20 cellular contexts compared by ENCODE assay signal in genomic region chr16:18783430-18784341, GRCh38. TPM values are rescaled to one million over a fixed set of nuclear protein-coding genes. Genes with fewer than 3 reads are reported as not detected.
A peak's percentile ranks its signal among the peaks of the same experiment; 100 is the strongest.
DNase-seq lines count a peak whose midpoint lies in the region; FAIRE-seq and TF ChIP-seq lines count a peak whose summit lies in the region.
"Had no signal": no experiment of that assay in that cellular context is flagged by ENCODE, and none has a peak within 500 bp of the region (broad histone marks: within the 10 kb centered on the region; RNA-seq: fewer than 3 reads in every experiment).

No MANE protein-coding gene starts in this region.

- peaks cover 53% of the 10 kb centered on the region for H3K4me1 Mint-ChIP-seq in activated naive CD4-positive, alpha-beta T cell treated with anti-CD3 and anti-CD28 coated beads, Interleukin-2, amount 10 ng/mL, durations not matched to agents 7 days and 5 days
- H3K4me1 Mint-ChIP-seq in stimulated activated naive CD8-positive, alpha-beta T cell treated with anti-CD3 and anti-CD28 coated beads, Interleukin-15, Interleukin-2, amounts not matched to agents 100 ng/mL and 50 ng/mL, for 24 hours (ENCODE audit: low read depth), result peaks cover 56% of the 10 kb centered on the region
- H3K4me1 Mint-ChIP-seq in MCF 10A (ENCODE audit: insufficient read depth, unreplicated experiment), result peaks cover 32% of the 10 kb centered on the region

- H3K36me3 ChIP-seq in OCI-LY7 (ENCODE audit: insufficient read depth, low read length), result peaks cover 70% of the 10 kb centered on the region
- H3K36me3 ChIP-seq in H1 (ENCODE audit: control insufficient read depth in 2 of 4, insufficient read depth in 4 of 4, low read length in 3 of 4), result peaks cover 31 to 64% (median 55%) of the 10 kb centered on the region in 4 experiments

- no peak overlapping the region for H3K56ac ChIP-seq in H1 (replicated peaks; ENCODE audit: insufficient read length, low read depth, low read length)

- no peak overlapping the region for H2BK20ac ChIP-seq in H1 (ENCODE audit: low read length)

- H3K4me1 ChIP-seq in OCI-LY7 (ENCODE audit: insufficient read depth, low read length, poor library complexity, severe bottlenecking) (peaks cover 35% of the 10 kb centered on the region), H1 (replicated peaks in 1 of 4; ENCODE audit: control insufficient read depth in 3 of 4, insufficient read depth in 4 of 4, low read length in 3 of 4) (peaks cover 0 to 5% (median 4%) of the 10 kb centered on the region in 4 experiments; a peak in 6 of 7 replicates)

- H3K9ac ChIP-seq in H1 (replicated peaks in 1 of 4; ENCODE audit: extremely low read depth in 1 of 4, low read depth in 3 of 4, low read length in 3 of 4), result no peak overlapping the region
- H3K9ac ChIP-seq: KMS-11 had no signal

- peaks cover 55% of the 10 kb centered on the region for H3K36me3 Mint-ChIP-seq in activated naive CD4-positive, alpha-beta T cell treated with anti-CD3 and anti-CD28 coated beads, Interleukin-2, amount 10 ng/mL, durations not matched to agents 7 days and 5 days
- peaks cover 59% of the 10 kb centered on the region for H3K36me3 Mint-ChIP-seq in stimulated activated naive CD8-positive, alpha-beta T cell treated with anti-CD3 and anti-CD28 coated beads, Interleukin-15, Interleukin-2, amounts not matched to agents 100 ng/mL and 50 ng/mL, for 24 hours (ENCODE audit: low read depth)
- peaks cover 78% of the 10 kb centered on the region for H3K36me3 Mint-ChIP-seq in MCF 10A (ENCODE audit: insufficient read depth, unreplicated experiment)

- H3K9me3 Mint-ChIP-seq in activated naive CD4-positive, alpha-beta T cell treated with anti-CD3 and anti-CD28 coated beads, Interleukin-2, amount 10 ng/mL, durations not matched to agents 7 days and 5 days, result no peaks in the 10 kb centered on the region
- no peaks in the 10 kb centered on the region for H3K9me3 Mint-ChIP-seq in stimulated activated naive CD8-positive, alpha-beta T cell treated with anti-CD3 and anti-CD28 coated beads, Interleukin-15, Interleukin-2, amounts not matched to agents 100 ng/mL and 50 ng/mL, for 24 hours
- H3K9me3 Mint-ChIP-seq in MCF 10A (ENCODE audit: unreplicated experiment), result no peaks in the 10 kb centered on the region
- H3K9me3 Mint-ChIP-seq: dendritic cell treated with granulocyte-macrophage colony-stimulating factor and Interleukin-4, amounts not matched to agents 40 ng/mL and 50 ng/mL, for 4 days had no signal

- no peak overlapping the region for H2BK12ac ChIP-seq in H1 (ENCODE audit: low read depth, low read length)

- H3K27ac ChIP-seq in OCI-LY7 (ENCODE audit: low read depth, low read length, poor library complexity, severe bottlenecking) (no peak overlapping the region), H1 (ENCODE audit: low read depth, low read length) (no peak overlapping the region)

- H3K4me3 ChIP-seq in OCI-LY7 (ENCODE audit: low read depth, low read length, poor library complexity, severe bottlenecking), result no peak overlapping the region
- H3K4me3 ChIP-seq in H1 (ENCODE audit: extremely low read depth in 1 of 4, insufficient read depth in 2 of 4, low read depth in 3 of 4, low read length in 4 of 4), result no peak overlapping the region
- H3K4me3 ChIP-seq: esophagus muscularis mucosa, lung had no signal

- no peaks in the 10 kb centered on the region for H3K9me2 ChIP-seq in OCI-LY7 (ENCODE audit: insufficient read depth, low read length)

- H3K4ac ChIP-seq in H1 (replicated peaks; ENCODE audit: insufficient read length, low read depth, low read length), result no peak overlapping the region

- H3K27me3 Mint-ChIP-seq in activated naive CD4-positive, alpha-beta T cell treated with anti-CD3 and anti-CD28 coated beads, Interleukin-2, amount 10 ng/mL, durations not matched to agents 7 days and 5 days, result no peaks in the 10 kb centered on the region
- no peaks in the 10 kb centered on the region for H3K27me3 Mint-ChIP-seq in stimulated activated naive CD8-positive, alpha-beta T cell treated with anti-CD3 and anti-CD28 coated beads, Interleukin-15, Interleukin-2, amounts not matched to agents 100 ng/mL and 50 ng/mL, for 24 hours
- no peaks in the 10 kb centered on the region for H3K27me3 Mint-ChIP-seq in MCF 10A (ENCODE audit: insufficient read depth, unreplicated experiment)
- H3K27me3 Mint-ChIP-seq: dendritic cell treated with granulocyte-macrophage colony-stimulating factor and Interleukin-4, amounts not matched to agents 40 ng/mL and 50 ng/mL, for 4 days had no signal

- H2BK15ac ChIP-seq in H1 (ENCODE audit: low read length), result no peak overlapping the region

- H3K14ac ChIP-seq in H1 (ENCODE audit: insufficient read length), result no peak overlapping the region

- H2AK5ac ChIP-seq in H1 (ENCODE audit: low read depth, low read length), result no peak overlapping the region

- H3K79me1 ChIP-seq in H1 (ENCODE audit: low read depth, low read length), result peaks cover 7% of the 10 kb centered on the region

- H2BK120ac ChIP-seq in H1 (replicated peaks; ENCODE audit: low read depth, low read length), result no peak overlapping the region

- peaks cover 54% of the 10 kb centered on the region for H4K20me1 ChIP-seq in OCI-LY7 (ENCODE audit: insufficient read depth, low read length)
- peaks cover 38 to 46% of the 10 kb centered on the region in 2 experiments for H4K20me1 ChIP-seq in H1 (replicated peaks in 1 of 2; ENCODE audit: control insufficient read depth in 1 of 2, insufficient read depth in 2 of 2, low read length in 2 of 2)

- no peak overlapping the region for H2BK5ac ChIP-seq in H1 (ENCODE audit: low read depth, low read length)

- WGBS in H1 (ENCODE audit: extremely low coverage in 1 of 2, insufficient coverage in 1 of 2, insufficient read length in 1 of 2, insufficient replicate concordance in 2 of 2, low coverage in 1 of 2, low lambda C conversion rate in 2 of 2, missing lambda C conversion rate in 1 of 2), 2 experiments, result 89% methylated on average over 16 of the region's 17 CpGs; no CpG with 5 or more reads in 1 of the 2 experiments

- intact Hi-C loops in OCI-LY7 (cut with micrococcal nuclease; ENCODE audit: unreplicated experiment) (no loop called here), MCF 10A (cut with micrococcal nuclease) (no loop called here)

- peak overlapping the region; percentile 42 for H3K27ac Mint-ChIP-seq in activated naive CD4-positive, alpha-beta T cell treated with anti-CD3 and anti-CD28 coated beads, Interleukin-2, amount 10 ng/mL, durations not matched to agents 7 days and 5 days
- peak overlapping the region; percentile 50 for H3K27ac Mint-ChIP-seq in stimulated activated naive CD8-positive, alpha-beta T cell treated with anti-CD3 and anti-CD28 coated beads, Interleukin-15, Interleukin-2, amounts not matched to agents 100 ng/mL and 50 ng/mL, for 24 hours
- no peak overlapping the region for H3K27ac Mint-ChIP-seq in MCF 10A (ENCODE audit: low read depth, unreplicated experiment)
- H3K27ac Mint-ChIP-seq: dendritic cell treated with granulocyte-macrophage colony-stimulating factor and Interleukin-4, amounts not matched to agents 40 ng/mL and 50 ng/mL, for 4 days had no signal

- TF ChIP-seq EP300 in H1 (IDR thresholded peaks at IDR 0.05; ENCODE audit: borderline replicate concordance in 1 of 2, low read depth in 2 of 2, low read length in 2 of 2), result no peak

- TSS peak; percentile 1 for BruUV-seq in OCI-LY7 (replicated peaks; lab: Mats Ljungman, UMichigan)
- no TSS peak for BruUV-seq in MCF 10A (replicated peaks; lab: Mats Ljungman, UMichigan)

- TF ChIP-seq CTCF in OCI-LY7 (conservative IDR thresholded peaks at IDR 0.05; ENCODE audit: low read length) (no peak), H1 (IDR thresholded peaks at IDR 0.05; ENCODE audit: control extremely low read depth in 1 of 3, insufficient read depth in 1 of 3, low read depth in 1 of 3, low read length in 3 of 3) (no peak), MCF 10A (IDR thresholded peaks at IDR 0.05; ENCODE audit: unreplicated experiment) (no peak)

- no peak overlapping the region for H4K91ac ChIP-seq in H1 (replicated peaks; ENCODE audit: insufficient read length, low read length)

- CTCF ChIA-PET in activated naive CD4-positive, alpha-beta T cell treated with anti-CD3 and anti-CD28 coated beads, Interleukin-2, amount 10 ng/mL, durations not matched to agents 7 days and 5 days (lab: Charles Lee), result interaction anchor here (1.2 kb wide), 1 partner anchor 289 kb away, joined by 3 read pairs; no protein-coding TSS in a partner anchor
- CTCF ChIA-PET in OCI-LY7 (lab: Charles Lee; ENCODE audit: unreplicated experiment), result no interaction called here
- CTCF ChIA-PET in H1 (lab: Charles Lee; ENCODE audit: partially characterized antibody), result interaction anchor here (1.2 kb wide), 1 partner anchor 48 kb away, joined by 3 read pairs; no protein-coding TSS in a partner anchor
- CTCF ChIA-PET in MCF 10A (lab: Yijun Ruan, JAX), result interaction anchor here (0.7 to 5.3 kb wide), 2 partner anchors 18 to 613 kb away, joined by 4 to 30 read pairs; partner anchors contain the start of gene ARL6IP1

- H3K79me2 ChIP-seq in OCI-LY7 (ENCODE audit: insufficient read depth, low read depth, low read length) (peaks cover 56% of the 10 kb centered on the region), H1 (ENCODE audit: control insufficient read depth in 1 of 2, insufficient read depth in 2 of 2, low read length in 2 of 2) (peaks cover 43 to 61% of the 10 kb centered on the region in 2 experiments)

- no peaks in the 10 kb centered on the region for H3K27me3 ChIP-seq in H1 (replicated peaks in 1 of 4; ENCODE audit: control insufficient read depth in 3 of 4, extremely low read depth in 1 of 4, insufficient read depth in 3 of 4, low read length in 3 of 4)
- H3K27me3 ChIP-seq: esophagus muscularis mucosa had no signal

- H3K23me2 ChIP-seq in H1 (ENCODE audit: low read depth, low read length), result no peaks in the 10 kb centered on the region; the same call in 1 of the 2 replicates

- POLR2A ChIA-PET in OCI-LY7 (lab: Charles Lee) (interaction anchor here (0.6 to 0.7 kb wide), 2 partner anchors 13 to 16 kb away, joined by 3 read pairs; no protein-coding TSS in a partner anchor), H1 (lab: Charles Lee; ENCODE audit: partially characterized antibody) (interaction anchor here (0.8 to 14.2 kb wide), 7 partner anchors 9 to 160 kb away, joined by 3 to 503 read pairs (median 4); partner anchors contain the start of gene ARL6IP1), MCF 10A (lab: Yijun Ruan, JAX) (interaction anchor here (0.6 to 1.6 kb wide), 2 partner anchors 18 to 740 kb away, joined by 3 to 4 read pairs; partner anchors contain the start of genes ARL6IP1 and CCP110)

- no peak overlapping the region for H4K5ac ChIP-seq in H1 (ENCODE audit: insufficient read length, low read depth, low read length)

- TF ChIP-seq RAD21 in H1 (IDR thresholded peaks at IDR 0.05 in 1 of 2, conservative IDR thresholded peaks at IDR 0.05 in 1 of 2; ENCODE audit: low read depth in 2 of 2, low read length in 2 of 2), result no peak

- TF ChIP-seq POLR2A in H1 (IDR thresholded peaks at IDR 0.05; ENCODE audit: control extremely low read depth in 1 of 2, low read depth in 2 of 2, low read length in 2 of 2), result no peak

- H3K23ac ChIP-seq in H1 (ENCODE audit: insufficient read length), result no peak overlapping the region

- H4K8ac ChIP-seq in H1 (ENCODE audit: extremely low read depth, insufficient read depth, low read length), result peak overlapping the region; percentile 28; the same call in 1 of the 2 replicates

- no peak overlapping the region for H3K4me3 Mint-ChIP-seq in activated naive CD4-positive, alpha-beta T cell treated with anti-CD3 and anti-CD28 coated beads, Interleukin-2, amount 10 ng/mL, durations not matched to agents 7 days and 5 days
- peak overlapping the region; percentile 32 for H3K4me3 Mint-ChIP-seq in stimulated activated naive CD8-positive, alpha-beta T cell treated with anti-CD3 and anti-CD28 coated beads, Interleukin-15, Interleukin-2, amounts not matched to agents 100 ng/mL and 50 ng/mL, for 24 hours
- no peak overlapping the region for H3K4me3 Mint-ChIP-seq in MCF 10A (ENCODE audit: unreplicated experiment)
- H3K4me3 Mint-ChIP-seq: dendritic cell treated with granulocyte-macrophage colony-stimulating factor and Interleukin-4, amounts not matched to agents 40 ng/mL and 50 ng/mL, for 4 days had no signal

- H3K18ac ChIP-seq in H1 (ENCODE audit: extremely low read depth, low read length), result no peak overlapping the region

- FAIRE-seq in H1 (lab: Jason Lieb, UNC), result no peak
- FAIRE-seq: D721Med, H54 had no signal

- H3K9me3 ChIP-seq in OCI-LY7 (ENCODE audit: low read length), result no peaks in the 10 kb centered on the region
- H3K9me3 ChIP-seq in H1 (ENCODE audit: insufficient read depth in 2 of 2, low read depth in 1 of 2, low read length in 1 of 2), result no peaks in the 10 kb centered on the region
- H3K9me3 ChIP-seq: esophagus muscularis mucosa had no signal

- no peak for DNase-seq in activated naive CD4-positive, alpha-beta T cell treated with anti-CD3 and anti-CD28 coated beads, Interleukin-2, amount 10 ng/mL, durations not matched to agents 7 days and 5 days
- DNase-seq in activated naive CD4-positive, alpha-beta T cell treated with Interleukin-2 at 50 U/mL for 16 hours, result no peak
- DNase-seq in OCI-LY7 (ENCODE audit: low spot score) (no peak), H1 (ENCODE audit: low read depth in 1 of 2, low spot score in 2 of 2) (no peak), MCF 10A (ENCODE audit: unreplicated experiment) (no peak), NCI-H146 treated with DMSO at 0.1 percent for 48 hours (lab: John Stamatoyannopoulos, UW; ENCODE audit: unreplicated experiment) (no peak)
- DNase-seq in stimulated activated naive CD4-positive, alpha-beta T cell treated with Interleukin-2 at 50 U/mL for 16 hours (lab: John Stamatoyannopoulos, UW), result no peak
- DNase-seq: activated effector memory CD4-positive, alpha-beta T cell treated with anti-CD3 and anti-CD28 coated beads, Interleukin-2, amount 50 U/mL, for 16 hours; GDM1; NCI-H146; NCI-H226; SHP77 treated with DMSO at 0.1 percent for 48 hours; stimulated activated CD4-positive, alpha-beta T cell treated with anti-CD3 and anti-CD28 coated beads, Interleukin-15, amount 100 ng/mL, for 24 hours had no signal

- H2AFZ ChIP-seq in OCI-LY7 (ENCODE audit: low read length) (no peak overlapping the region), H1 (ENCODE audit: low read length) (no peak overlapping the region)

- H3K4me2 ChIP-seq in OCI-LY7 (ENCODE audit: low read length), result no peak overlapping the region
- no peak overlapping the region; a peak in 1 of 4 replicates for H3K4me2 ChIP-seq in H1 (ENCODE audit: insufficient read depth in 1 of 2, low read depth in 2 of 2, low read length in 2 of 2)
- H3K4me2 ChIP-seq: KMS-11 had no signal

RNA-seq across cellular contexts. Expression of gene RPS15A, which starts 6.4 kb away (rescaled TPM):
- total RNA-seq in OCI-LY7 (2014; rRNA removed; shearing (Covaris generic)), result 2,355 and 2,645 TPM in 2 replicates
- total RNA-seq in OCI-LY7 (2022) (1,902 and 2,030 TPM in 2 replicates), MCF 10A (2022) (869 and 1,431 TPM in 2 replicates)
- 1,784 TPM in 2 replicates for total RNA-seq in H1 (2021; fragmentation: NEBNext Ultra II Directional; extraction: Animal tissue kit (Norgen Biotek cat#: 25700))
- 3,630 and 5,666 TPM in 2 replicates for polyA plus RNA-seq in H1 (2011; rRNA removed)
- polyA plus RNA-seq in H1 (2011; cell fraction: cytosol; rRNA removed), result 6,216 TPM
- 1,127 TPM for polyA plus RNA-seq in H1 (2011; cell fraction: nucleus; rRNA removed)
- 3,050 to 3,930 TPM (median 3,493 TPM) in 4 replicates for polyA plus RNA-seq in H1 (2012, experiment 1 of 2)
- polyA plus RNA-seq in H1 (2012, experiment 2 of 2), result 17,747 TPM
- 4,503 TPM for polyA plus RNA-seq in H1 (2013, experiment 1 of 2)
- polyA plus RNA-seq in H1 (2013, experiment 2 of 2), result 4,365 TPM
- polyA minus RNA-seq in H1 (2011; rRNA and poly(A)+ RNA removed), result 1,065 and 1,776 TPM in 2 replicates
- 353 TPM for polyA minus RNA-seq in H1 (2011; cell fraction: cytosol; rRNA and poly(A)+ RNA removed)
- polyA minus RNA-seq in H1 (2011; cell fraction: nucleus; rRNA and poly(A)+ RNA removed), result 644 TPM

RNA-seq across cellular contexts. Expression of gene ARL6IP1, which starts 17.7 kb away (rescaled TPM):
- 322 and 349 TPM in 2 replicates for total RNA-seq in OCI-LY7 (2014; rRNA removed; shearing (Covaris generic))
- total RNA-seq in OCI-LY7 (2022), result 224 and 233 TPM in 2 replicates
- 154 and 162 TPM in 2 replicates for total RNA-seq in H1 (2021; fragmentation: NEBNext Ultra II Directional; extraction: Animal tissue kit (Norgen Biotek cat#: 25700))
- polyA plus RNA-seq in H1 (2011; rRNA removed), result 112 and 170 TPM in 2 replicates
- polyA plus RNA-seq in H1 (2011; cell fraction: cytosol; rRNA removed), result 202 TPM
- 30.6 TPM for polyA plus RNA-seq in H1 (2011; cell fraction: nucleus; rRNA removed)
- 153 to 233 TPM (median 162 TPM) in 4 replicates for polyA plus RNA-seq in H1 (2012, experiment 1 of 2)
- polyA plus RNA-seq in H1 (2012, experiment 2 of 2), result 15.4 TPM
- polyA plus RNA-seq in H1 (2013, experiment 1 of 2), result 274 TPM
- polyA plus RNA-seq in H1 (2013, experiment 2 of 2), result 365 TPM
- polyA minus RNA-seq in H1 (2011; rRNA and poly(A)+ RNA removed), result 155 and 186 TPM in 2 replicates
- polyA minus RNA-seq in H1 (2011; cell fraction: cytosol; rRNA and poly(A)+ RNA removed), result 128 TPM
- 88.9 TPM for polyA minus RNA-seq in H1 (2011; cell fraction: nucleus; rRNA and poly(A)+ RNA removed)
- 120 and 128 TPM in 2 replicates for total RNA-seq in MCF 10A (2022)
